Comparison of ENCODE assay signal across 20 cellular contexts in genomic region chr9:96089425-96089824, GRCh38.
"Had no signal": no experiment of that assay in that cellular context is flagged by ENCODE, and none has a peak within 500 bp of the region (broad histone marks: within the 10 kb centered on the region; RNA-seq: fewer than 3 reads in every experiment).

No MANE protein-coding gene starts in this region.

- H3K4me3 Mint-ChIP-seq: dendritic cell treated with granulocyte-macrophage colony-stimulating factor and Interleukin-4, amounts not matched to agents 40 ng/mL and 50 ng/mL, for 4 days; effector memory CD8-positive, alpha-beta T cell; endodermal cell; memory B cell; mesothelial cell of epicardium; naive B cell had no signal

- H3K4me1 Mint-ChIP-seq: memory B cell, naive B cell had no signal

- H3K36me3 Mint-ChIP-seq: mesothelial cell of epicardium, naive B cell had no signal

- ATAC-seq: effector memory CD8-positive, alpha-beta T cell; foreskin keratinocyte; gastroesophageal sphincter; heart left ventricle; left colon; left lobe of liver; mucosa of descending colon had no signal

- DNase-seq: colonic mucosa; cortex of kidney; effector CD8-positive, alpha-beta T cell; effector memory CD8-positive, alpha-beta T cell; endodermal cell; foreskin keratinocyte; heart left ventricle; hippocampal formation; kidney; kidney glomerular epithelial cell; left colon; left ventricle myocardium inferior; mammary epithelial cell; mucosa of descending colon; naive B cell had no signal

- H3K9me3 Mint-ChIP-seq: effector memory CD8-positive, alpha-beta T cell had no signal

- H3K27ac Mint-ChIP-seq: dendritic cell treated with granulocyte-macrophage colony-stimulating factor and Interleukin-4, amounts not matched to agents 40 ng/mL and 50 ng/mL, for 4 days; effector memory CD8-positive, alpha-beta T cell; endodermal cell; memory B cell; mesothelial cell of epicardium; naive B cell had no signal
